In genomic region chr17:80786887-80787286, GRCh38 we compare ENCODE assay signal across 1 cellular context.
TF ChIP-seq lines count a peak whose summit lies in the region.

No MANE protein-coding gene starts in this region.

TF ChIP-seq in IMR-90, 13 proteins besides CTCF, POLR2A, EP300 and RAD21 (continued from another document):
- TF ChIP-seq ELK1 (IDR thresholded peaks at IDR 0.05; ENCODE audit: borderline replicate concordance, low read depth, low read length) (no peak), MXI1 (IDR thresholded peaks at IDR 0.05; ENCODE audit: borderline replicate concordance, low read depth, low read length) (no peak), MAFK (IDR thresholded peaks at IDR 0.05; ENCODE audit: low read depth, low read length) (no peak)
